Comparison of ENCODE assay signal across 18 cellular contexts in genomic region chr3:22377421-22377820, GRCh38.
A peak's percentile ranks its signal among the peaks of the same experiment; 100 is the strongest.
DNase-seq lines count a peak whose midpoint lies in the region; ATAC-seq, FAIRE-seq and TF ChIP-seq lines count a peak whose summit lies in the region.
"Had no signal": no experiment of that assay in that cellular context is flagged by ENCODE, and none has a peak within 500 bp of the region (broad histone marks: within the 10 kb centered on the region; RNA-seq: fewer than 3 reads in every experiment).

No MANE protein-coding gene starts in this region.

- H3K27ac ChIP-seq in PC-3 (ENCODE audit: low read length) (no peak overlapping the region), ovary (no peak overlapping the region)
- H3K27ac ChIP-seq: ascending aorta, dorsolateral prefrontal cortex, hepatocyte, right lobe of liver had no signal

- intact Hi-C loops in PC-3 (cut with micrococcal nuclease) (loop anchor here (2.0 to 5.0 kb wide), 2 partner anchors 113 to 185 kb away; no protein-coding TSS in a partner anchor), ovary (cut with DNase I) (no loop called here)

- no peaks in the 10 kb centered on the region for H3K9me2 ChIP-seq in PC-3 (replicated peaks; ENCODE audit: low read length)

- no peak for TF ChIP-seq POLR2A in ovary (IDR thresholded peaks at IDR 0.05)

- H3K9me3 ChIP-seq in PC-3 (ENCODE audit: low read length) (no peaks in the 10 kb centered on the region), ovary (no peaks in the 10 kb centered on the region)
- H3K9me3 ChIP-seq: ascending aorta, right lobe of liver had no signal

- H3K79me2 ChIP-seq in PC-3 (ENCODE audit: low read length): no peaks in the 10 kb centered on the region
- H3K79me2 ChIP-seq: hepatocyte had no signal

- no peaks in the 10 kb centered on the region for H3K4me1 Mint-ChIP-seq in effector memory CD8-positive, alpha-beta T cell (ENCODE audit: low read depth in 2 of 2)

- no peaks in the 10 kb centered on the region for H3K27me3 ChIP-seq in PC-3 (ENCODE audit: low read length)
- peaks cover 4% of the 10 kb centered on the region for H3K27me3 ChIP-seq in bronchial epithelial cell (ENCODE audit: control insufficient read depth, insufficient read depth, low read length)
- no peaks in the 10 kb centered on the region for H3K27me3 ChIP-seq in ovary
- H3K27me3 ChIP-seq: ascending aorta, right lobe of liver had no signal

- peaks cover 16% of the 10 kb centered on the region for H3K4me1 ChIP-seq in PC-3 (ENCODE audit: insufficient read depth, low read length)
- H3K4me1 ChIP-seq in ovary (ENCODE audit: insufficient read depth): no peaks in the 10 kb centered on the region
- H3K4me1 ChIP-seq: ascending aorta had no signal

- DNase-seq in Caki2 (ENCODE audit: low read depth) (peak; percentile 39), PC-3 (peak; percentile 83), bronchial epithelial cell (ENCODE audit: low read depth) (peak; percentile 35), kidney tubule cell (ENCODE audit: low spot score) (peak; percentile 58), ACHN (no peak), DMS79 treated with DMSO at 0.1 percent for 48 hours (lab: John Stamatoyannopoulos, UW) (no peak), ovary (no peak)
- DNase-seq in effector memory CD8-positive, alpha-beta T cell: no peak
- DNase-seq: activated CD4-positive, alpha-beta T cell treated with anti-CD3 and anti-CD28 coated beads for 48 hours; activated naive CD4-positive, alpha-beta T cell treated with Interleukin-2 at 50 U/mL for 16 hours; dorsolateral prefrontal cortex; midbrain; NCI-H2029; NCI-H524; right lobe of liver had no signal

- H3F3A ChIP-seq in PC-3 (ENCODE audit: low read length, unreplicated experiment): peaks cover 5% of the 10 kb centered on the region

- no peaks in the 10 kb centered on the region for H3K36me3 Mint-ChIP-seq in effector memory CD8-positive, alpha-beta T cell (ENCODE audit: insufficient read depth)
- H3K36me3 Mint-ChIP-seq: IgD-negative memory B cell had no signal

- H3K9ac ChIP-seq in PC-3 (ENCODE audit: low read length): no peak overlapping the region

- no peak overlapping the region for H3K4me3 ChIP-seq in PC-3 (ENCODE audit: low read length)
- no peak overlapping the region for H3K4me3 ChIP-seq in bronchial epithelial cell (ENCODE audit: low read depth, low read length)
- H3K4me3 ChIP-seq in ovary: no peak overlapping the region
- H3K4me3 ChIP-seq: ascending aorta, dorsolateral prefrontal cortex, hepatocyte, right lobe of liver had no signal

- no peak overlapping the region for H3K4me2 ChIP-seq in PC-3 (ENCODE audit: low read length)
- H3K4me2 ChIP-seq: hepatocyte had no signal

- POLR2A ChIA-PET in PC-3 (lab: Charles Lee; ENCODE audit: unreplicated experiment): no interaction called here

- no peak overlapping the region for H2AFZ ChIP-seq in PC-3 (ENCODE audit: low read length)
- H2AFZ ChIP-seq: hepatocyte had no signal

- no peak overlapping the region for H3K4me3 Mint-ChIP-seq in effector memory CD8-positive, alpha-beta T cell
- H3K4me3 Mint-ChIP-seq: IgD-negative memory B cell had no signal

- ATAC-seq in PC-3: peak; percentile 98
- no peak for ATAC-seq in effector memory CD8-positive, alpha-beta T cell (replicated peaks)
- ATAC-seq: right lobe of liver had no signal

- H4K20me1 ChIP-seq in PC-3 (ENCODE audit: low read length): no peaks in the 10 kb centered on the region

- H3K27ac Mint-ChIP-seq in effector memory CD8-positive, alpha-beta T cell: no peak overlapping the region
- H3K27ac Mint-ChIP-seq: IgD-negative memory B cell had no signal

- BruUV-seq in PC-3 (replicated peaks; lab: Mats Ljungman, UMichigan): no TSS peak

- TF ChIP-seq CTCF in PC-3 (conservative IDR thresholded peaks at IDR 0.05; ENCODE audit: low read depth, low read length): no peak
- no peak for TF ChIP-seq CTCF in bronchial epithelial cell (IDR thresholded peaks at IDR 0.05; ENCODE audit: insufficient read depth, low read length, severe bottlenecking)
- TF ChIP-seq CTCF in ovary (IDR thresholded peaks at IDR 0.05): no peak

- CTCF ChIA-PET in PC-3 (lab: Charles Lee): no interaction called here

- H3K9me3 Mint-ChIP-seq in effector memory CD8-positive, alpha-beta T cell: peaks cover 15 to 26% of the 10 kb centered on the region in 2 donors

- H3K36me3 ChIP-seq in PC-3 (ENCODE audit: low read depth, low read length) (no peaks in the 10 kb centered on the region), bronchial epithelial cell (ENCODE audit: control insufficient read depth, insufficient read depth, low read length) (no peaks in the 10 kb centered on the region), ovary (no peaks in the 10 kb centered on the region)
- H3K36me3 ChIP-seq: ascending aorta, right lobe of liver had no signal

- in situ Hi-C loops in Caki2 (cut with HindIII; ENCODE audit: low pct_unique_long_range_greater_than_20kb, low sequenced_read_pairs): no loop called here
- in situ Hi-C loops in ACHN (cut with HindIII; ENCODE audit: low pct_ligation_motif_present, low pct_unique_long_range_greater_than_20kb, low sequenced_read_pairs): no loop called here

- no peaks in the 10 kb centered on the region for H3K27me3 Mint-ChIP-seq in effector memory CD8-positive, alpha-beta T cell

- FAIRE-seq in bronchial epithelial cell (lab: Jason Lieb, UNC): no peak

- no peak for TF ChIP-seq EP300 in ovary (IDR thresholded peaks at IDR 0.05)

Comparison
In these comparisons a context has a peak if more than half of its experiments do, and no peak if none do; other contexts are left out.
1. DNase-seq: peak in Caki2 (single experiment), PC-3 (single experiment), bronchial epithelial cell (single experiment) and kidney tubule cell (single experiment); none in effector memory CD8-positive, alpha-beta T cell (0 of 3), ACHN (single experiment), DMS79 treated with DMSO at 0.1 percent for 48 hours (single experiment) and ovary (0 of 5).